Comparison of ENCODE assay signal across 8 cellular contexts in genomic region chrX:68894513-68895338, GRCh38.
DNase-seq lines count a peak whose midpoint lies in the region; ATAC-seq and TF ChIP-seq lines count a peak whose summit lies in the region.

No MANE protein-coding gene starts in this region.

- no peak overlapping the region for H4K8ac ChIP-seq in trophoblast cell (ENCODE audit: low read depth, low read length)

- H3K4me1 ChIP-seq in ES-I3 (ENCODE audit: insufficient read depth, low read length) (peaks cover 27% of the 10 kb centered on the region), adrenal gland (replicated peaks in 1 of 2) (no peaks in the 10 kb centered on the region), heart right ventricle (peaks cover 11 to 53% (median 37%) of the 10 kb centered on the region in 9 donors), trophoblast cell (ENCODE audit: control insufficient read depth in 1 of 2, insufficient read depth in 2 of 2, low read length in 2 of 2) (peaks cover 0 to 3% of the 10 kb centered on the region in 2 experiments)

- H3K27ac ChIP-seq in adrenal gland (peak overlapping the region in 4 of 5 donors; percentile 43 to 93 (median 62)), heart right ventricle (peak overlapping the region; percentile 88 to 93 (median 90)), trophoblast cell (ENCODE audit: low read depth, low read length) (no peak overlapping the region)

- peaks cover 8% of the 10 kb centered on the region for H3K27me3 ChIP-seq in adrenal gland
- peaks cover 0 to 17% (median 0%) of the 10 kb centered on the region in 7 donors for H3K27me3 ChIP-seq in heart right ventricle
- H3K27me3 ChIP-seq in trophoblast cell (ENCODE audit: insufficient read depth, low read length): no peaks in the 10 kb centered on the region

- H3K23ac ChIP-seq in trophoblast cell (ENCODE audit: low read length): no peak overlapping the region

- WGBS in adrenal gland, 4 donors: 40 to 52% (median 46%) methylated on average over 20 to 49 of the region's 49 CpGs
- 4 to 7% methylated on average over 30 to 48 of the region's 49 CpGs for WGBS in heart right ventricle, 2 donors
- no CpG with 5 or more reads among the region's 49 CpGs for WGBS in trophoblast cell (ENCODE audit: extremely low coverage, insufficient coverage, insufficient read length)

- H2BK5ac ChIP-seq in trophoblast cell (ENCODE audit: low read depth, low read length, poor library complexity): no peak overlapping the region

- no peaks in the 10 kb centered on the region for H3K79me2 ChIP-seq in trophoblast cell (ENCODE audit: control insufficient read depth, insufficient read depth, low read length, poor library complexity)

- H3K36me3 ChIP-seq in ES-I3 (ENCODE audit: insufficient read depth, low read length) (no peaks in the 10 kb centered on the region), adrenal gland (replicated peaks in 1 of 2) (no peaks in the 10 kb centered on the region), heart right ventricle (no peaks in the 10 kb centered on the region), trophoblast cell (ENCODE audit: control insufficient read depth in 1 of 2, insufficient read depth in 2 of 2, low read length in 2 of 2) (no peaks in the 10 kb centered on the region)

- no peak overlapping the region for H2BK12ac ChIP-seq in trophoblast cell (ENCODE audit: low read length)

- no peak overlapping the region for H2AK5ac ChIP-seq in trophoblast cell (ENCODE audit: low read length)

- no peak overlapping the region for H3K4ac ChIP-seq in trophoblast cell (ENCODE audit: low read depth, low read length)

- no peak overlapping the region for H3K14ac ChIP-seq in trophoblast cell (ENCODE audit: low read length)

- H3K4me3 ChIP-seq in adrenal gland (peak overlapping the region in 1 of 4 donors; percentile 6), heart right ventricle (peak overlapping the region in 9 of 10 donors; percentile 6 to 41 (median 22)), trophoblast cell (ENCODE audit: low read depth, low read length) (no peak overlapping the region)

- no peak overlapping the region for H2BK120ac ChIP-seq in trophoblast cell (ENCODE audit: insufficient read depth, low read length, poor library complexity)

- no peak overlapping the region for H3K18ac ChIP-seq in trophoblast cell (ENCODE audit: low read length)

- TF ChIP-seq CTCF in adrenal gland (IDR thresholded peaks at IDR 0.05): no peak
- TF ChIP-seq CTCF in heart right ventricle (IDR thresholded peaks at IDR 0.05): no peak

- H3K79me1 ChIP-seq in trophoblast cell (ENCODE audit: low read length): no peaks in the 10 kb centered on the region

- DNase-seq in NCI-H2227 treated with DMSO at 0.1 percent for 48 hours (lab: John Stamatoyannopoulos, UW): peak; percentile 95
- DNase-seq in adrenal gland: peak; percentile 28 to 65 (median 42)
- peak; percentile 55 to 77 for DNase-seq in heart right ventricle
- no peak for DNase-seq in trophoblast cell
- DNase-seq in middle frontal gyrus (ENCODE audit: extremely low spot score, low spot score): no peak

- no peak for TF ChIP-seq POLR2A in adrenal gland (IDR thresholded peaks at IDR 0.05)

- H4K91ac ChIP-seq in trophoblast cell (ENCODE audit: low read depth, low read length): no peak overlapping the region

- H3K4me2 ChIP-seq in trophoblast cell (ENCODE audit: low read length): peak overlapping the region; percentile 56

- H3K9me3 ChIP-seq in ES-I3 (ENCODE audit: control insufficient read depth, insufficient read depth, low read length): no peaks in the 10 kb centered on the region
- H3K9me3 ChIP-seq in adrenal gland (replicated peaks in 1 of 3): no peaks in the 10 kb centered on the region
- no peaks in the 10 kb centered on the region for H3K9me3 ChIP-seq in heart right ventricle
- no peaks in the 10 kb centered on the region for H3K9me3 ChIP-seq in trophoblast cell (ENCODE audit: insufficient read depth, low read depth, low read length)

- peak; percentile 86 to 94 (median 91) for ATAC-seq in heart right ventricle
- no peak for ATAC-seq in GM19351 (IDR thresholded peaks at IDR 0.05; ENCODE audit: unreplicated experiment)
- no peak for ATAC-seq in GM21515 (IDR thresholded peaks at IDR 0.05; ENCODE audit: unreplicated experiment)

- H2AFZ ChIP-seq in trophoblast cell (ENCODE audit: insufficient read depth, low read length, poor library complexity): peak overlapping the region; percentile 17

- intact Hi-C loops in adrenal gland (cut with DNase I): no loop called here
- intact Hi-C loops in heart right ventricle (cut with DNase I): loop anchor here in 9 of 10 donors (2.0 to 10.0 kb wide), 9 partner anchors 16 to 100 kb away; partner anchors contain the start of gene EFNB1 (in 3 of the 9)

- H3K9ac ChIP-seq in ES-I3 (ENCODE audit: low read depth, low read length) (peak overlapping the region; percentile 39), trophoblast cell (ENCODE audit: low read length) (no peak overlapping the region)

- no peak overlapping the region for H4K12ac ChIP-seq in trophoblast cell (ENCODE audit: low read depth, low read length)

Comparison
In these comparisons a context has a peak if more than half of its experiments do, and no peak if none do; other contexts are left out.
1. DNase-seq: peak in NCI-H2227 treated with DMSO at 0.1 percent for 48 hours (single experiment), adrenal gland (7 of 7) and heart right ventricle (2 of 2); none in trophoblast cell (0 of 2) and middle frontal gyrus (single experiment).
2. ATAC-seq: peak in heart right ventricle (8 of 8); none in GM19351 (single experiment) and GM21515 (single experiment).
3. intact Hi-C loops: an anchor here in heart right ventricle (2.0 to 10.0 kb wide); none called in adrenal gland.